1 cellular context compared by ENCODE assay signal in the genomic region with DNA sequence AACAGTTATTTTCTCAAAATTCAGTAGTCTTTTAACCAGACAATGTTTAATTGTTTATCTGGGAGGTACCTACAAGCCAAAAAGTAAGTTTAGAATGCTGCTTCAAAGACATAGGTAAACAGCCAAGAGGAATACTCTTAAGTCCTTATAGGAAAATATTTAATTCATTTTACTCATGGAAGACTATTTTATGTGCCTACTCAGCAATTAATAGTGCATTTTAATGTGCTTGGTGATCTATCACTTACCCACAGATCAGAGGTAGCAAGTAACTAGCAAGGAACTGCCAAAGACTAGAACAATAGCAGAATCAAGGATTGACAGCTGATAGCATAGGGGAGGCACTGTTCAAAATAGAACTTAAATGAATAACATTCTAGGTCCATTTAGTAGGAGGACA.
TF ChIP-seq lines count a peak whose summit lies in the region.

No MANE protein-coding gene starts in this region.

TF ChIP-seq in K562, 482 proteins besides CTCF, POLR2A, EP300 and RAD21 (continued from another document):
- TF ChIP-seq, protein P1, sequence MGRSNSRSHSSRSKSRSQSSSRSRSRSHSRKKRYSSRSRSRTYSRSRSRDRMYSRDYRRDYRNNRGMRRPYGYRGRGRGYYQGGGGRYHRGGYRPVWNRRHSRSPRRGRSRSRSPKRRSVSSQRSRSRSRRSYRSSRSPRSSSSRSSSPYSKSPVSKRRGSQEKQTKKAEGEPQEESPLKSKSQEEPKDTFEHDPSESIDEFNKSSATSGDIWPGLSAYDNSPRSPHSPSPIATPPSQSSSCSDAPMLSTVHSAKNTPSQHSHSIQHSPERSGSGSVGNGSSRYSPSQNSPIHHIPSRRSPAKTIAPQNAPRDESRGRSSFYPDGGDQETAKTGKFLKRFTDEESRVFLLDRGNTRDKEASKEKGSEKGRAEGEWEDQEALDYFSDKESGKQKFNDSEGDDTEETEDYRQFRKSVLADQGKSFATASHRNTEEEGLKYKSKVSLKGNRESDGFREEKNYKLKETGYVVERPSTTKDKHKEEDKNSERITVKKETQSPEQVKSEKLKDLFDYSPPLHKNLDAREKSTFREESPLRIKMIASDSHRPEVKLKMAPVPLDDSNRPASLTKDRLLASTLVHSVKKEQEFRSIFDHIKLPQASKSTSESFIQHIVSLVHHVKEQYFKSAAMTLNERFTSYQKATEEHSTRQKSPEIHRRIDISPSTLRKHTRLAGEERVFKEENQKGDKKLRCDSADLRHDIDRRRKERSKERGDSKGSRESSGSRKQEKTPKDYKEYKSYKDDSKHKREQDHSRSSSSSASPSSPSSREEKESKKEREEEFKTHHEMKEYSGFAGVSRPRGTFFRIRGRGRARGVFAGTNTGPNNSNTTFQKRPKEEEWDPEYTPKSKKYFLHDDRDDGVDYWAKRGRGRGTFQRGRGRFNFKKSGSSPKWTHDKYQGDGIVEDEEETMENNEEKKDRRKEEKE (IDR thresholded peaks at IDR 0.05; ENCODE audit: borderline replicate concordance in 1 of 2, control insufficient read depth in 1 of 2, low read depth in 2 of 2, low read length in 1 of 2), result no peak
- no peak for TF ChIP-seq RBM34 (IDR thresholded peaks at IDR 0.05; ENCODE audit: borderline replicate concordance, insufficient read depth, low read length)
TF ChIP-seq in K562: peak in this region for 5.
